ENCODE assay signal across 28 cellular contexts in genomic region chr2:177730363-177730762, GRCh38.
"Had no signal": no experiment of that assay in that cellular context is flagged by ENCODE, and none has a peak within 500 bp of the region (broad histone marks: within the 10 kb centered on the region; RNA-seq: fewer than 3 reads in every experiment).

No MANE protein-coding gene starts in this region.

- H3K36me3 ChIP-seq: left lung, lower lobe of right lung, neutrophil, right atrium auricular region, right lobe of liver, tibial nerve, uterus had no signal

- H3K27me3 Mint-ChIP-seq: type B pancreatic cell had no signal

- H3K27ac ChIP-seq: left lung, lower lobe of right lung, neutrophil, parathyroid adenoma, right atrium auricular region, right lobe of liver, tibial nerve, uterus had no signal

- ATAC-seq: left colon; left lung; lower lobe of right lung; natural killer cell; right lobe of liver; stimulated activated memory B cell treated with anti-CD40 and anti-IgM and Interleukin-4, amounts not matched to agents 10 μg/mL and 1 μg/mL and 100 μg/mL, for 72 hours; stimulated activated naive CD8-positive, alpha-beta T cell treated with anti-CD3 and anti-CD28 coated beads, Interleukin-15, amount 100 ng/mL, for 72 hours had no signal

- H3K36me3 Mint-ChIP-seq: naive B cell; natural killer cell; stimulated activated memory B cell treated with anti-CD40 and anti-IgM and Interleukin-4, amounts not matched to agents 10 μg/mL and 1 μg/mL and 100 μg/mL, for 72 hours; type B pancreatic cell had no signal

- H3K27me3 ChIP-seq: left lung, neutrophil, right atrium auricular region, right lobe of liver, tibial nerve, uterus had no signal

- H3K27ac Mint-ChIP-seq: natural killer cell; stimulated activated memory B cell treated with anti-CD40 and anti-IgM and Interleukin-4, amounts not matched to agents 10 μg/mL and 1 μg/mL and 100 μg/mL, for 72 hours; type B pancreatic cell had no signal

- H3K4me1 Mint-ChIP-seq: naive B cell; natural killer cell; neural crest cell; stimulated activated memory B cell treated with anti-CD40 and anti-IgM and Interleukin-4, amounts not matched to agents 10 μg/mL and 1 μg/mL and 100 μg/mL, for 72 hours had no signal

- H3K9me3 ChIP-seq: left lung, lower lobe of right lung, neutrophil, right atrium auricular region, right lobe of liver, tibial nerve, uterus had no signal

- H3K4me1 ChIP-seq: left lung, lower lobe of right lung, right atrium auricular region, right lobe of liver, uterus had no signal

- H3K9me3 Mint-ChIP-seq: natural killer cell; neural crest cell; stimulated activated memory B cell treated with anti-CD40 and anti-IgM and Interleukin-4, amounts not matched to agents 10 μg/mL and 1 μg/mL and 100 μg/mL, for 72 hours; stimulated activated naive CD8-positive, alpha-beta T cell treated with anti-CD3 and anti-CD28 coated beads, Interleukin-15, amount 100 ng/mL, for 72 hours had no signal

- FAIRE-seq: islet of Langerhans, kidney had no signal

- H3K4me3 Mint-ChIP-seq: naive B cell; natural killer cell; neural crest cell; stimulated activated memory B cell treated with anti-CD40 and anti-IgM and Interleukin-4, amounts not matched to agents 10 μg/mL and 1 μg/mL and 100 μg/mL, for 72 hours; stimulated activated naive CD8-positive, alpha-beta T cell treated with anti-CD3 and anti-CD28 coated beads, Interleukin-15, amount 100 ng/mL, for 72 hours; type B pancreatic cell had no signal

- DNase-seq: hippocampal formation; kidney; left colon; left lung; lower lobe of right lung; mammary epithelial cell; mesenchymal stem cell; naive B cell; natural killer cell; occipital lobe; right lobe of liver; stimulated activated CD4-positive, alpha-beta T cell treated with anti-CD3 and anti-CD28 coated beads, Interleukin-1b, Interleukin-23, amount 100 ng/mL, for 48 hours; stimulated activated CD4-positive, alpha-beta T cell treated with anti-CD3 and anti-CD28 coated beads, Interleukin-2, amount 100 ng/mL, for 48 hours; stimulated activated CD4-positive, alpha-beta T cell treated with anti-CD3 and anti-CD28 coated beads, Interleukin-4, amount 100 ng/mL, for 4 hours; stimulated activated CD8-positive, alpha-beta memory T cell treated with anti-CD3 and anti-CD28 coated beads, Interleukin-4, amount 100 ng/mL, for 48 hours; stimulated activated naive CD4-positive, alpha-beta T cell treated with Interleukin-2 at 50 U/mL for 16 hours; stimulated activated naive CD8-positive, alpha-beta T cell treated with anti-CD3 and anti-CD28 coated beads, Interleukin-15, amount 100 ng/mL, for 72 hours; substantia nigra; uterus had no signal

- H3K4me3 ChIP-seq: left lung, lower lobe of right lung, right atrium auricular region, right lobe of liver, smooth muscle cell, tibial nerve, uterus had no signal
